23 cellular contexts compared by ENCODE assay signal in genomic region chr15:71314956-71315537, GRCh38.
"Had no signal": no experiment of that assay in that cellular context is flagged by ENCODE, and none has a peak within 500 bp of the region (broad histone marks: within the 10 kb centered on the region; RNA-seq: fewer than 3 reads in every experiment).

No MANE protein-coding gene starts in this region.

- H3K9me3 ChIP-seq: esophagus squamous epithelium, gastroesophageal sphincter, left ventricle myocardium inferior, neutrophil, psoas muscle, sigmoid colon, stomach, thoracic aorta, transverse colon had no signal

- H3K27me3 ChIP-seq: esophagus squamous epithelium, gastroesophageal sphincter, neutrophil, sigmoid colon, stomach, transverse colon had no signal

- H3K36me3 Mint-ChIP-seq: immature natural killer cell, naive B cell had no signal

- H3K4me3 Mint-ChIP-seq: dendritic cell treated with granulocyte-macrophage colony-stimulating factor and Interleukin-4, amounts not matched to agents 40 ng/mL and 50 ng/mL, for 4 days; immature natural killer cell; naive B cell; nephron had no signal

- FAIRE-seq: colon, keratinocyte had no signal

- H3K27ac Mint-ChIP-seq: dendritic cell treated with granulocyte-macrophage colony-stimulating factor and Interleukin-4, amounts not matched to agents 40 ng/mL and 50 ng/mL, for 4 days; immature natural killer cell; naive B cell; nephron had no signal

- H3K4me1 Mint-ChIP-seq: immature natural killer cell, naive B cell, nephron had no signal

- H3K4me3 ChIP-seq: esophagus squamous epithelium, gastroesophageal sphincter, left ventricle myocardium inferior, psoas muscle, sigmoid colon, skin epidermis, stomach, thoracic aorta, transverse colon had no signal

- ATAC-seq: gastroesophageal sphincter, psoas muscle had no signal

- DNase-seq: esophagus squamous epithelium; foreskin fibroblast; glutamatergic neuron; immature natural killer cell; left ventricle myocardium inferior; mesendoderm; naive B cell; psoas muscle; retina; sigmoid colon; stimulated activated CD4-positive, alpha-beta T cell treated with anti-CD3 and anti-CD28 coated beads, Interleukin-12 subunit alpha, Interleukin-12 subunit beta, amount 100 ng/mL, for 4 hours; stimulated activated naive CD4-positive, alpha-beta T cell; stomach; substantia nigra; transverse colon had no signal

- H3K27ac ChIP-seq: esophagus squamous epithelium, gastroesophageal sphincter, left ventricle myocardium inferior, neutrophil, psoas muscle, sigmoid colon, skin epidermis, thoracic aorta, transverse colon had no signal

- H3K9me3 Mint-ChIP-seq: immature natural killer cell had no signal

- H3K4me1 ChIP-seq: esophagus squamous epithelium, psoas muscle, sigmoid colon, stomach, transverse colon had no signal
